8 cellular contexts compared by ENCODE assay signal in genomic region chr3:160565442-160566403, GRCh38. TPM values are rescaled to one million over a fixed set of nuclear protein-coding genes. Genes with fewer than 3 reads are reported as not detected.
DNase-seq lines count a peak whose midpoint lies in the region; ATAC-seq lines count a peak whose summit lies in the region.

Gene KPNA4 (minus strand): TSS chr3:160565571. CDS start chr3:160565282, 289 bp downstream.

- peak within 1 kb of the TSS; percentile 85 for H3K18ac ChIP-seq in mesendoderm (ENCODE audit: low read length)

- peak within 1 kb of the TSS; percentile 83 for H3K4ac ChIP-seq in mesendoderm (ENCODE audit: low read depth, low read length)

- no peak within 1 kb of the TSS for H4K8ac ChIP-seq in mesendoderm (ENCODE audit: low read depth, low read length)

- no peaks in the 10 kb centered on the region for H3K79me1 ChIP-seq in mesendoderm (ENCODE audit: low read length)

- peaks cover 62% of the 10 kb centered on the region for H3K4me1 Mint-ChIP-seq in activated CD8-positive, alpha-beta memory T cell treated with anti-CD3 and anti-CD28 coated beads, Interleukin-2, amount 10 ng/mL, durations not matched to agents 7 days and 5 days

- H3K4me2 ChIP-seq in mesendoderm (ENCODE audit: low read length), result peak within 1 kb of the TSS; percentile 88

- peak within 1 kb of the TSS; percentile 90 for H3K56ac ChIP-seq in mesendoderm (ENCODE audit: low read length)

- H2BK5ac ChIP-seq in mesendoderm (ENCODE audit: low read length), result peak within 1 kb of the TSS; percentile 70

- no peak within 1 kb of the TSS for H3K23ac ChIP-seq in mesendoderm (ENCODE audit: low read length)

- no peaks in the 10 kb centered on the region for H3K9me3 Mint-ChIP-seq in activated CD8-positive, alpha-beta memory T cell treated with anti-CD3 and anti-CD28 coated beads, Interleukin-2, amount 10 ng/mL, durations not matched to agents 7 days and 5 days (ENCODE audit: low read depth)

- H3K27me3 ChIP-seq in NT2/D1 (ENCODE audit: insufficient read depth, insufficient read length) (no peaks in the 10 kb centered on the region), endocrine pancreas (ENCODE audit: control insufficient read depth, insufficient read depth, low read length) (no peaks in the 10 kb centered on the region), mesendoderm (ENCODE audit: insufficient read depth, low read length, poor library complexity) (no peaks in the 10 kb centered on the region)

- no peak within 1 kb of the TSS for H2BK15ac ChIP-seq in mesendoderm (replicated peaks; ENCODE audit: low read depth)

- no CpG with 5 or more reads among the region's 71 CpGs for WGBS in mesendoderm (ENCODE audit: extremely low coverage, insufficient coverage, low lambda C conversion rate)

- H3K27ac ChIP-seq in mesendoderm (ENCODE audit: low read depth, low read length), result peak within 1 kb of the TSS; percentile 95

- no peak within 1 kb of the TSS for H2AK5ac ChIP-seq in mesendoderm (ENCODE audit: low read length)

- peak; percentile 90 for ATAC-seq in GM21381 (IDR thresholded peaks at IDR 0.05; ENCODE audit: unreplicated experiment)
- peak; percentile 91 for ATAC-seq in activated CD8-positive, alpha-beta memory T cell treated with anti-CD3 and anti-CD28 coated beads, Interleukin-2, amount 10 ng/mL, durations not matched to agents 7 days and 5 days

- H3K79me2 ChIP-seq in mesendoderm (ENCODE audit: control insufficient read depth, insufficient read depth, low read length), result peaks cover 29% of the 10 kb centered on the region

- no peaks in the 10 kb centered on the region for H3K27me3 Mint-ChIP-seq in activated CD8-positive, alpha-beta memory T cell treated with anti-CD3 and anti-CD28 coated beads, Interleukin-2, amount 10 ng/mL, durations not matched to agents 7 days and 5 days

- H4K5ac ChIP-seq in mesendoderm (ENCODE audit: low read length), result no peak within 1 kb of the TSS

- peak within 1 kb of the TSS; percentile 95 for H3K27ac Mint-ChIP-seq in activated CD8-positive, alpha-beta memory T cell treated with anti-CD3 and anti-CD28 coated beads, Interleukin-2, amount 10 ng/mL, durations not matched to agents 7 days and 5 days

- peaks cover 22% of the 10 kb centered on the region for H3K36me3 Mint-ChIP-seq in activated CD8-positive, alpha-beta memory T cell treated with anti-CD3 and anti-CD28 coated beads, Interleukin-2, amount 10 ng/mL, durations not matched to agents 7 days and 5 days

- H3K9ac ChIP-seq in NT2/D1 (ENCODE audit: insufficient read length, low read depth) (peak within 1 kb of the TSS; percentile 87), endocrine pancreas (ENCODE audit: control insufficient read depth, insufficient read depth, low read length) (peak within 1 kb of the TSS; percentile 95), mesendoderm (ENCODE audit: low read length) (peak within 1 kb of the TSS; percentile 81)

- CTCF ChIA-PET in activated CD8-positive, alpha-beta memory T cell treated with anti-CD3 and anti-CD28 coated beads, Interleukin-2, amount 10 ng/mL, durations not matched to agents 7 days and 5 days (lab: Charles Lee), result no interaction called here

- H3K36me3 ChIP-seq in NT2/D1 (ENCODE audit: insufficient read depth, insufficient read length, low read length) (peaks cover 42% of the 10 kb centered on the region), endocrine pancreas (ENCODE audit: control insufficient read depth, insufficient read depth, low read length) (no peaks in the 10 kb centered on the region), mesendoderm (ENCODE audit: control insufficient read depth, insufficient read depth, low read length) (no peaks in the 10 kb centered on the region)

- H3K4me3 Mint-ChIP-seq in activated CD8-positive, alpha-beta memory T cell treated with anti-CD3 and anti-CD28 coated beads, Interleukin-2, amount 10 ng/mL, durations not matched to agents 7 days and 5 days, result peak within 1 kb of the TSS; percentile 98

- no peaks in the 10 kb centered on the region for H3K4me1 ChIP-seq in NT2/D1 (ENCODE audit: insufficient read depth, insufficient read length)
- peaks cover 39% of the 10 kb centered on the region for H3K4me1 ChIP-seq in endocrine pancreas (ENCODE audit: control insufficient read depth, insufficient read depth, low read length)
- no peaks in the 10 kb centered on the region for H3K4me1 ChIP-seq in mesendoderm (ENCODE audit: control insufficient read depth, low read depth, low read length)

- H3K9me3 ChIP-seq in NT2/D1 (ENCODE audit: insufficient read depth, low read length), result no peaks in the 10 kb centered on the region
- H3K9me3 ChIP-seq in endocrine pancreas (ENCODE audit: control insufficient read depth, low read length), result no peaks in the 10 kb centered on the region

- H2BK120ac ChIP-seq in mesendoderm (ENCODE audit: low read depth, low read length), result peak within 1 kb of the TSS; percentile 13

- H3K4me3 ChIP-seq in NT2/D1 (ENCODE audit: insufficient read length, low read depth), result peak within 1 kb of the TSS; percentile 78
- H3K4me3 ChIP-seq in endocrine pancreas (ENCODE audit: control insufficient read depth, insufficient read depth, low read length), result peak within 1 kb of the TSS; percentile 81
- H3K4me3 ChIP-seq in mesendoderm (ENCODE audit: low read length), result peak within 1 kb of the TSS; percentile 75

- DNase-seq in COR-L47 (lab: John Stamatoyannopoulos, UW) (peak; percentile 98), HUDEP-2 (lab: John Stamatoyannopoulos, UW; ENCODE audit: unreplicated experiment in 76 of 76) (peak in 75 of 76 experiments; percentile 62 to 97 (median 93)), NT2/D1 (ENCODE audit: low read depth, low spot score) (peak; percentile 95), mesendoderm (peak; percentile 99)
- DNase-seq in activated CD8-positive, alpha-beta memory T cell treated with anti-CD3 and anti-CD28 coated beads, Interleukin-2, amount 10 ng/mL, durations not matched to agents 7 days and 5 days, result peak; percentile 97
- peak; percentile 92 for DNase-seq in stimulated activated CD8-positive, alpha-beta memory T cell treated with anti-CD3 and anti-CD28 coated beads, Interleukin-15, amount 100 ng/mL, for 1 hour (ENCODE audit: low read depth)

RNA-seq across cellular contexts. Expression of gene KPNA4, which starts in this region (rescaled TPM):
- 10 to 100 TPM; 38.2 to 51.8 TPM for total RNA-seq in activated CD8-positive, alpha-beta memory T cell treated with anti-CD3 and anti-CD28 coated beads, Interleukin-2, amount 10 ng/mL, durations not matched to agents 7 days and 5 days
- polyA plus RNA-seq in mesendoderm (2013, experiment 1 of 2), result 38.4 TPM
- polyA plus RNA-seq in mesendoderm (2013, experiment 2 of 2), result 37.6 TPM

Comparison
In these comparisons a context has a peak if more than half of its experiments do, and no peak if none do; other contexts are left out.
1. Peak in every context shown above with its lines: DNase-seq, ATAC-seq, H3K4me3 ChIP-seq and H3K27ac ChIP-seq.